ENCODE assay signal across 8 cellular contexts in the genomic region with DNA sequence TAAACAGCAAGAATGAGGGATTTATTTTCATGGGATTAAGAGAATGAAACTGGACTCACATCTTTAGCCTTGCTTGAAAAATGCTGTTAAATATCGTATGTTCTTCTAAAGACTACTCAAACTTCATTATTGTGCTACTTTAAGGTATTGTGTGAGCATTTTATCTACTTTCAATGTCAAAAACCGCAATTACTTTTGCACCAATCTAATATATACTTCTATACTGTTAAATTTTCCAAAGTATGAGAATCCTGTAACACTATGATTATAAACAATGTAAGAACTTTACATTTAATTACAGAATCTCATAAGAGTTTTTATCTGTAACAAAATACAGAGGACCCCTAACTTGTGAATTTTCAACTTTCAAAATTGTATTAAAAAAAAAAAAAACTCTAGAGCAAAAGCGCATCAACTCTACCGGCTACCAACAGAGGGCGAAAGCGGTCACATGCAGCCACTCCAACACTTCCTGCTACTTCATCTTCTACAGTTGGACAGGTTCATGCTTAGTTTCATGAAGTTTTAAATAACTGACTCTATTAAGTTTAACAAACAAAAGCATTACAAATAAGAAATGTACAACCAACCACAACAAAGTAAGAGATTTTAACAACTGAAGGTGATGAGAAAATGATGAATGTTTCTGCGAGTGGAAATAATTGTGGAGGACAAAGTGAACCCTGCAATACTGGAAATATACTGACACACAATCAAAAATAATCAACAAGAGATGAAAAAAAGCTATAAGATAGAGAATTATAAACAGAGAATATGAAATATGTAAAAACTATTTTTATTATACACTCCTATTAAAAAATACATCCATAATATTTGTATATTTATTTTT.
DNase-seq lines count a peak whose midpoint lies in the region; ATAC-seq and TF ChIP-seq lines count a peak whose summit lies in the region.

No MANE protein-coding gene starts in this region.

- no peak overlapping the region for H3K4me3 Mint-ChIP-seq in GM23338

- POLR2A ChIA-PET in Panc1 (lab: Charles Lee), result no interaction called here

- no peaks in the 10 kb centered on the region for H3K9me2 ChIP-seq in GM23338 (ENCODE audit: insufficient read depth)

- ATAC-seq in GM23338 (peak; percentile 52), Panc1 (peak; percentile 68; the same call in 1 of the 2 replicates), GM21390 (IDR thresholded peaks at IDR 0.05; ENCODE audit: unreplicated experiment) (no peak)

- in situ Hi-C loops in Panc1 (cut with HindIII; ENCODE audit: low pct_unique_long_range_greater_than_20kb, low sequenced_read_pairs), result no loop called here

- no peak overlapping the region for H3K27ac Mint-ChIP-seq in GM23338

- 0 out of 2 replicates have a peak, but pooled peaks cover 4% of the 10 kb centered on the region for H4K20me1 ChIP-seq in GM23338 (replicated peaks; ENCODE audit: insufficient read depth)

- H3K27ac ChIP-seq in GM23338 (ENCODE audit: low read depth), result no peak overlapping the region
- peak overlapping the region; percentile 70 for H3K27ac ChIP-seq in Panc1 (ENCODE audit: low read length)
- no peak overlapping the region for H3K27ac ChIP-seq in right atrium auricular region

- no peak overlapping the region for H3K4me2 ChIP-seq in GM23338

- no peaks in the 10 kb centered on the region for H3K9me3 Mint-ChIP-seq in GM23338

- no peaks in the 10 kb centered on the region for H3F3A ChIP-seq in GM23338 (replicated peaks; ENCODE audit: low read depth)

- H3K4me1 ChIP-seq in GM23338 (ENCODE audit: insufficient read depth) (peaks cover 13% of the 10 kb centered on the region), Panc1 (ENCODE audit: control insufficient read depth, insufficient read depth, low read length) (peaks cover 46% of the 10 kb centered on the region), right atrium auricular region (peaks cover 0 to 54% of the 10 kb centered on the region in 2 donors)

- no peaks in the 10 kb centered on the region for H3K36me3 Mint-ChIP-seq in GM23338 (ENCODE audit: low read depth)

- H3K9me3 ChIP-seq in Panc1 (ENCODE audit: control insufficient read depth, insufficient read depth, low read depth, low read length) (no peaks in the 10 kb centered on the region), right atrium auricular region (no peaks in the 10 kb centered on the region)

- H3K27me3 Mint-ChIP-seq in GM23338 (ENCODE audit: insufficient read depth, low read depth, poor library complexity), result no peaks in the 10 kb centered on the region

- no peak overlapping the region for H2AFZ ChIP-seq in GM23338

- peaks cover 15% of the 10 kb centered on the region for H3K4me1 Mint-ChIP-seq in GM23338

- H3K27me3 ChIP-seq in GM23338 (ENCODE audit: insufficient read depth) (no peaks in the 10 kb centered on the region), Panc1 (ENCODE audit: control insufficient read depth, insufficient read depth, low read length) (no peaks in the 10 kb centered on the region), right atrium auricular region (no peaks in the 10 kb centered on the region)

- H3K4me3 ChIP-seq in GM23338 (no peak overlapping the region), Panc1 (ENCODE audit: low read depth in 2 of 2, low read length in 2 of 2) (no peak overlapping the region), right atrium auricular region (no peak overlapping the region)

- CTCF ChIA-PET in Panc1 (lab: Charles Lee), result no interaction called here

- BruUV-seq in Panc1 (replicated peaks; lab: Mats Ljungman, UMichigan), result TSS peak; percentile 5

- DNase-seq in AG20443 (ENCODE audit: low spot score), result peak; percentile 47
- DNase-seq in GM23338 (ENCODE audit: low spot score), result peak; percentile 64
- peak; percentile 18 for DNase-seq in Panc1 (ENCODE audit: low read depth, low spot score)
- peak; percentile 28 for DNase-seq in activated T-helper 9 cell treated with anti-CD3 and anti-CD28 coated beads, Interleukin-2, amount 50 U/mL, for 16 hours (ENCODE audit: low read depth)
- no peak for DNase-seq in right atrium auricular region (ENCODE audit: low spot score)
- DNase-seq in stimulated activated CD4-positive, alpha-beta T cell treated with anti-CD3 and anti-CD28 coated beads, Interleukin-2, amount 100 ng/mL, for 24 hours, result peak; percentile 59 to 63
- DNase-seq in DMS153 (lab: John Stamatoyannopoulos, UW), result no peak

- H3K36me3 ChIP-seq in GM23338 (ENCODE audit: insufficient read depth), result no peaks in the 10 kb centered on the region
- no peaks in the 10 kb centered on the region for H3K36me3 ChIP-seq in Panc1 (ENCODE audit: control insufficient read depth, insufficient read depth, low read length)
- H3K36me3 ChIP-seq in right atrium auricular region, result no peaks in the 10 kb centered on the region

- intact Hi-C loops in Panc1 (cut with micrococcal nuclease; ENCODE audit: unreplicated experiment), result loop anchor here (10.0 kb wide), 1 partner anchor 158 kb away; no protein-coding TSS in a partner anchor

- TF ChIP-seq CTCF in GM23338 (conservative IDR thresholded peaks at IDR 0.05; ENCODE audit: low read depth in 2 of 2) (peak; percentile 78 to 95), Panc1 (IDR thresholded peaks at IDR 0.05) (peak; percentile 93), right atrium auricular region (IDR thresholded peaks at IDR 0.05) (peak; percentile 67 to 68)

- H3K79me2 ChIP-seq in GM23338 (replicated peaks; ENCODE audit: insufficient read depth), result peaks cover 40% of the 10 kb centered on the region

TF ChIP-seq in GM23338, 12 proteins besides CTCF, POLR2A, EP300 and RAD21 (continues in another document):
- TF ChIP-seq, protein P1, sequence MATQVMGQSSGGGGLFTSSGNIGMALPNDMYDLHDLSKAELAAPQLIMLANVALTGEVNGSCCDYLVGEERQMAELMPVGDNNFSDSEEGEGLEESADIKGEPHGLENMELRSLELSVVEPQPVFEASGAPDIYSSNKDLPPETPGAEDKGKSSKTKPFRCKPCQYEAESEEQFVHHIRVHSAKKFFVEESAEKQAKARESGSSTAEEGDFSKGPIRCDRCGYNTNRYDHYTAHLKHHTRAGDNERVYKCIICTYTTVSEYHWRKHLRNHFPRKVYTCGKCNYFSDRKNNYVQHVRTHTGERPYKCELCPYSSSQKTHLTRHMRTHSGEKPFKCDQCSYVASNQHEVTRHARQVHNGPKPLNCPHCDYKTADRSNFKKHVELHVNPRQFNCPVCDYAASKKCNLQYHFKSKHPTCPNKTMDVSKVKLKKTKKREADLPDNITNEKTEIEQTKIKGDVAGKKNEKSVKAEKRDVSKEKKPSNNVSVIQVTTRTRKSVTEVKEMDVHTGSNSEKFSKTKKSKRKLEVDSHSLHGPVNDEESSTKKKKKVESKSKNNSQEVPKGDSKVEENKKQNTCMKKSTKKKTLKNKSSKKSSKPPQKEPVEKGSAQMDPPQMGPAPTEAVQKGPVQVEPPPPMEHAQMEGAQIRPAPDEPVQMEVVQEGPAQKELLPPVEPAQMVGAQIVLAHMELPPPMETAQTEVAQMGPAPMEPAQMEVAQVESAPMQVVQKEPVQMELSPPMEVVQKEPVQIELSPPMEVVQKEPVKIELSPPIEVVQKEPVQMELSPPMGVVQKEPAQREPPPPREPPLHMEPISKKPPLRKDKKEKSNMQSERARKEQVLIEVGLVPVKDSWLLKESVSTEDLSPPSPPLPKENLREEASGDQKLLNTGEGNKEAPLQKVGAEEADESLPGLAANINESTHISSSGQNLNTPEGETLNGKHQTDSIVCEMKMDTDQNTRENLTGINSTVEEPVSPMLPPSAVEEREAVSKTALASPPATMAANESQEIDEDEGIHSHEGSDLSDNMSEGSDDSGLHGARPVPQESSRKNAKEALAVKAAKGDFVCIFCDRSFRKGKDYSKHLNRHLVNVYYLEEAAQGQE (IDR thresholded peaks at IDR 0.05; ENCODE audit: unreplicated experiment), result no peak
- TF ChIP-seq ZNF114 (CRISPR knock-in tag; IDR thresholded peaks at IDR 0.05), result no peak
- TF ChIP-seq CREB1 (CRISPR knock-in tag; IDR thresholded peaks at IDR 0.05; ENCODE audit: low read depth), result no peak
- TF ChIP-seq NANOG (IDR thresholded peaks at IDR 0.05; ENCODE audit: borderline replicate concordance), result no peak
- no peak for TF ChIP-seq ZNF331 (CRISPR knock-in tag; IDR thresholded peaks at IDR 0.05; ENCODE audit: low read depth)
- TF ChIP-seq JUNB (IDR thresholded peaks at IDR 0.05; ENCODE audit: unreplicated experiment), result no peak
- TF ChIP-seq EZH2 (IDR thresholded peaks at IDR 0.05; ENCODE audit: low read depth, unreplicated experiment), result no peak

Comparison
In these comparisons a context has a peak if more than half of its experiments do, and no peak if none do; other contexts are left out.
1. DNase-seq: peak in AG20443 (single experiment), GM23338 (single experiment), Panc1 (single experiment), activated T-helper 9 cell treated with anti-CD3 and anti-CD28 coated beads, Interleukin-2, amount 50 U/mL, for 16 hours (single experiment) and stimulated activated CD4-positive, alpha-beta T cell treated with anti-CD3 and anti-CD28 coated beads, Interleukin-2, amount 100 ng/mL, for 24 hours (2 of 2); none in right atrium auricular region (single experiment) and DMS153 (single experiment).
2. Peak in every context shown above with its lines, with median percentiles within 50 percentile points of each other: CTCF ChIP-seq.